Comparison of ENCODE assay signal across 16 cellular contexts in the genomic region with DNA sequence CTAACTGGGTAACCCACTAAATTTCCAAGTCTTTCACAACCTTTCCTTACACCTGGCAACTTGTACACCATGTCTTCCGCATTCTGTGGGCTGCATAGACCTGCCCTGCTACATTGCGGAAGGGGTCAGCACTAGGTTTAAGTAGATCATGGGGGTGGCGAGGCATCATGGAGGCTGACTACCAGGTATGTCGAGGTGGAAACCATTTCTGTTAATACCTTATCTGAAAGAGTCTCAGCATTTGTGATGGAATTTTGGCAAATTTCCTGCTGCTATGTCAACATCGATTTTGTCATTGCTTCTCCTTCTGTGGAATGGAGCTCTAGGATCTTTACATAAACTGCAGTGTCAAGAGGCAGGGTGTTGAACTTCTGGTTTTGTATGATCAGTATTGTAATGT.
DNase-seq lines count a peak whose midpoint lies in the region; ATAC-seq and TF ChIP-seq lines count a peak whose summit lies in the region.
"Had no signal": no experiment of that assay in that cellular context is flagged by ENCODE, and none has a peak within 500 bp of the region (broad histone marks: within the 10 kb centered on the region; RNA-seq: fewer than 3 reads in every experiment).

No MANE protein-coding gene starts in this region.

- no peak overlapping the region for H3K56ac ChIP-seq in IMR-90 (ENCODE audit: extremely low read depth, insufficient read depth, low read length)

- H3K4me3 ChIP-seq in IMR-90 (ENCODE audit: insufficient read depth, low read depth, low read length) (no peak overlapping the region), choroid plexus epithelial cell (ENCODE audit: low read depth, low read length) (no peak overlapping the region), lung (no peak overlapping the region), thoracic aorta (no peak overlapping the region), spleen (no peak overlapping the region)
- H3K4me3 ChIP-seq: prostate gland, SJCRH30 had no signal

- in situ Hi-C loops in IMR-90 (cut with MboI; ENCODE audit: low sequenced_read_pairs): no loop called here

- H2BK15ac ChIP-seq in IMR-90 (ENCODE audit: low read depth, low read length): no peak overlapping the region

- no peak overlapping the region for H3K18ac ChIP-seq in IMR-90 (ENCODE audit: low read depth, low read length)

- H4K8ac ChIP-seq in IMR-90 (ENCODE audit: low read depth in 2 of 2, low read length in 2 of 2): no peak overlapping the region

- POLR2A ChIA-PET in IMR-90 (lab: Charles Lee; ENCODE audit: unreplicated experiment): no interaction called here

- no peak overlapping the region for H2AK9ac ChIP-seq in IMR-90 (replicated peaks; ENCODE audit: low read depth, low read length, poor library complexity)

- intact Hi-C loops in IMR-90 (cut with micrococcal nuclease) (no loop called here), spleen (cut with DNase I; ENCODE audit: low total_unique reads) (no loop called here)

- no peak overlapping the region for H2AFZ ChIP-seq in IMR-90 (replicated peaks; ENCODE audit: low read length, poor library complexity)

- TF ChIP-seq RAD21 in IMR-90 (IDR thresholded peaks at IDR 0.05; ENCODE audit: low read length): no peak

- H4K5ac ChIP-seq in IMR-90 (ENCODE audit: low read depth, low read length): no peak overlapping the region

- H3K4ac ChIP-seq in IMR-90 (ENCODE audit: low read depth, low read length): no peak overlapping the region

- no TSS peak for BruUV-seq in IMR-90 (replicated peaks; lab: Mats Ljungman, UMichigan)

- no peak overlapping the region for H2AK5ac ChIP-seq in IMR-90 (ENCODE audit: low read depth, low read length)

- H3K9me1 ChIP-seq in IMR-90 (ENCODE audit: insufficient read depth, low read length): peaks cover 9% of the 10 kb centered on the region

- no peak overlapping the region for H2BK5ac ChIP-seq in IMR-90 (ENCODE audit: low read depth, low read length, poor library complexity, severe bottlenecking)

- dilution Hi-C loops in IMR-90 (cut with HindIII; ENCODE audit: low sequenced_read_pairs, unreplicated experiment): no loop called here

- CTCF ChIA-PET in IMR-90 (lab: Yijun Ruan, JAX): no interaction called here

- no peak for TF ChIP-seq CTCF in IMR-90 (conservative IDR thresholded peaks at IDR 0.05; ENCODE audit: low read depth, low read length)
- no peak for TF ChIP-seq CTCF in choroid plexus epithelial cell (conservative IDR thresholded peaks at IDR 0.05; ENCODE audit: low read depth, low read length)
- no peak for TF ChIP-seq CTCF in lung (IDR thresholded peaks at IDR 0.05; ENCODE audit: control extremely low read depth, extremely low read depth)
- no peak for TF ChIP-seq CTCF in thoracic aorta (IDR thresholded peaks at IDR 0.05)
- no peak for TF ChIP-seq CTCF in spleen (IDR thresholded peaks at IDR 0.05 in 8 of 11, conservative IDR thresholded peaks at IDR 0.05 in 3 of 11)

- peaks cover 37 to 59% of the 10 kb centered on the region in 2 experiments for H3K79me1 ChIP-seq in IMR-90 (ENCODE audit: low read depth in 1 of 2, low read length in 2 of 2)

- no peaks in the 10 kb centered on the region for H3K27me3 ChIP-seq in IMR-90 (ENCODE audit: control insufficient read depth, insufficient read depth, low read length)
- H3K27me3 ChIP-seq in lung (ENCODE audit: control insufficient read depth, insufficient read depth): no peaks in the 10 kb centered on the region
- no peaks in the 10 kb centered on the region for H3K27me3 ChIP-seq in thoracic aorta (replicated peaks; ENCODE audit: insufficient read depth)
- H3K27me3 ChIP-seq in spleen (replicated peaks in 1 of 7): no peaks in the 10 kb centered on the region
- H3K27me3 ChIP-seq: SJCRH30 had no signal

- H2BK120ac ChIP-seq in IMR-90 (ENCODE audit: low read depth, low read length): no peak overlapping the region

- H4K91ac ChIP-seq in IMR-90 (ENCODE audit: insufficient read depth, low read depth, low read length): no peak overlapping the region

- no peak for TF ChIP-seq POLR2A in IMR-90 (IDR thresholded peaks at IDR 0.05; ENCODE audit: low read depth, low read length)
- no peak for TF ChIP-seq POLR2A in spleen (IDR thresholded peaks at IDR 0.05)

- H3K23ac ChIP-seq in IMR-90 (ENCODE audit: low read depth, low read length): no peak overlapping the region

- 0 out of 2 replicates have a peak overlapping the region, but pooled peaks have one; percentile 7 for H3K14ac ChIP-seq in IMR-90 (replicated peaks; ENCODE audit: low read depth, low read length)

- H2BK20ac ChIP-seq in IMR-90 (ENCODE audit: low read depth, low read length): no peak overlapping the region

- H3K9ac ChIP-seq in IMR-90 (ENCODE audit: low read depth, low read length): no peak overlapping the region

- H3K9me3 ChIP-seq in IMR-90 (ENCODE audit: control insufficient read depth, insufficient read depth, low read length) (no peaks in the 10 kb centered on the region), lung (ENCODE audit: control insufficient read depth in 2 of 2, insufficient read depth in 1 of 2, low read length in 1 of 2) (no peaks in the 10 kb centered on the region), thoracic aorta (no peaks in the 10 kb centered on the region), spleen (no peaks in the 10 kb centered on the region)
- H3K9me3 ChIP-seq: prostate gland, SJCRH30 had no signal

- ATAC-seq in IMR-90 (ENCODE audit: low read depth) (no peak), lung (ENCODE audit: insufficient read depth, low FRiP score) (no peak), thoracic aorta (ENCODE audit: insufficient number of reproducible peaks, low FRiP score, low read depth) (no peak), HG02884 (IDR thresholded peaks at IDR 0.05; ENCODE audit: unreplicated experiment) (no peak), left lobe of liver (no peak)
- ATAC-seq: activated CD8-positive, alpha-beta memory T cell treated with anti-CD3 and anti-CD28 coated beads, Interleukin-2, amount 10 ng/mL, durations not matched to agents 7 days and 5 days had no signal

- H3K4me2 ChIP-seq in IMR-90 (ENCODE audit: low read depth, low read length): no peak overlapping the region

- no CpG with 5 or more reads among the region's 5 CpGs for WGBS in IMR-90 (ENCODE audit: extremely low coverage in 2 of 2, insufficient read length in 1 of 2), 2 experiments
- WGBS in lung, 2 donors: 74 to 76% methylated on average over 5 of the region's 5 CpGs
- WGBS in spleen, 5 donors: 84 to 94% (median 87%) methylated on average over 5 of the region's 5 CpGs

- H3K36me3 ChIP-seq in IMR-90 (ENCODE audit: control insufficient read depth, insufficient read depth, low read length) (peaks cover 24% of the 10 kb centered on the region), lung (ENCODE audit: control insufficient read depth in 2 of 2, insufficient read depth in 2 of 2, low read length in 2 of 2) (peaks cover 9% of the 10 kb centered on the region in 2 donors), thoracic aorta (no peaks in the 10 kb centered on the region), spleen (peaks cover 0 to 56% (median 0%) of the 10 kb centered on the region in 6 donors)
- H3K36me3 ChIP-seq: prostate gland had no signal

- DNase-seq in IMR-90: no peak
- peak; percentile 52 for DNase-seq in choroid plexus epithelial cell (ENCODE audit: low read depth)
- no peak for DNase-seq in lung (ENCODE audit: low spot score)
- no peak for DNase-seq in thoracic aorta (ENCODE audit: low spot score)
- DNase-seq in left lobe of liver (ENCODE audit: low spot score): no peak
- no peak for DNase-seq in spleen
- DNase-seq: activated CD4-positive, alpha-beta T cell treated with anti-CD3 and anti-CD28 coated beads for 1 hour; activated CD8-positive, alpha-beta memory T cell treated with anti-CD3 and anti-CD28 coated beads, Interleukin-2, amount 10 ng/mL, durations not matched to agents 7 days and 5 days; activated effector memory CD4-positive, alpha-beta T cell treated with anti-CD3 and anti-CD28 coated beads, Interleukin-2, amount 50 U/mL, for 16 hours; DMS79; MV-4-11; NCI-H2081; NCI-H526; SJCRH30 had no signal

- H3K4me1 ChIP-seq in IMR-90 (ENCODE audit: control insufficient read depth, insufficient read depth, low read length) (peaks cover 20% of the 10 kb centered on the region), lung (ENCODE audit: control insufficient read depth in 2 of 2, insufficient read depth in 2 of 2, low read length in 2 of 2) (peaks cover 15 to 37% of the 10 kb centered on the region in 2 donors), thoracic aorta (ENCODE audit: control insufficient read depth in 1 of 2, low read depth in 2 of 2) (peaks cover 66 to 85% of the 10 kb centered on the region in 2 donors), spleen (peaks cover 0 to 71% (median 24%) of the 10 kb centered on the region in 6 donors)
- H3K4me1 ChIP-seq: prostate gland, SJCRH30 had no signal

- H3K27ac ChIP-seq in IMR-90 (ENCODE audit: insufficient read depth, low read length) (peak overlapping the region; percentile 11; the same call in 1 of the 2 replicates), lung (ENCODE audit: low read depth in 1 of 2, low read length in 1 of 2) (peak overlapping the region; percentile 0 to 54), thoracic aorta (peak overlapping the region; percentile 91), spleen (peak overlapping the region in 4 of 8 donors; percentile 12 to 45 (median 26))
- H3K27ac ChIP-seq: prostate gland, SJCRH30 had no signal

- H4K20me1 ChIP-seq in IMR-90 (ENCODE audit: insufficient read depth, low read length): peaks cover 16% of the 10 kb centered on the region

TF ChIP-seq in IMR-90, 13 proteins besides CTCF, POLR2A, EP300 and RAD21:
- TF ChIP-seq ELK1 (IDR thresholded peaks at IDR 0.05; ENCODE audit: borderline replicate concordance, low read depth, low read length): no peak
- no peak for TF ChIP-seq NFE2L2 (IDR thresholded peaks at IDR 0.05; ENCODE audit: low read depth, low read length)
- no peak for TF ChIP-seq CEBPB (IDR thresholded peaks at IDR 0.05; ENCODE audit: low read depth, low read length)
- no peak for TF ChIP-seq MAZ (IDR thresholded peaks at IDR 0.05; ENCODE audit: borderline replicate concordance, low read depth, low read length)
